19 cellular contexts compared by ENCODE assay signal in the genomic region with DNA sequence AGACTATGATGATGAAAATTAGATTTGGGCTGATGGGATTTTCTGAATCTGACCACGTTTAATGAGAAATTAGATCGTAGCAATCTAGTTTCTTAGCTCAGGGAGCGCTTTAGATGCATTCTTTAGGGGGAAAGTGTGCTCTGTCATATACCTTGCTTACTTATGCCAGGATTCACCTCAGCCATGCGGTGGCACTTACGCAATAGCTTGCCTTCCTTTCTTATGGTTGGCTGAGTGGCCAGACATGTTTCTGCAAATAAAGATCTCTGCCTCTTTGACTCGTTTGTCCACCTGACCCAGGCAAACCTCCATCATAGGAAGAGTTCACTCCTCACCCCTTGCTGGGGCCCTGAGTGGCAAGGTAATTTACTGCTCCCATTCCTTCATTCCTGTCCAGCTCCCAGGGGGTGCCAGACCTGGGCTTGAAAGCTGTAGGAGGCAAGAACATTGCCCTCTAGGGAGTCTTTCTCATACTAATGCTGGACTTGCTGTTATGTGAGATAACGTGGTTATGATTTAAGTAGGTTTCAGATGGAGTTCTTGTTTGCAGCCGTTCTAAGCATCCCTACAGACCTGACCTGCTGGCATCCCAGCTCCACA.
"Had no signal": no experiment of that assay in that cellular context is flagged by ENCODE, and none has a peak within 500 bp of the region (broad histone marks: within the 10 kb centered on the region; RNA-seq: fewer than 3 reads in every experiment).

No MANE protein-coding gene starts in this region.

- H3K27ac Mint-ChIP-seq: activated B cell treated with CpG ODN at 0.5 μM for 24 hours; nephron; stimulated activated naive B cell treated with anti-CD40 and anti-IgM and Interleukin-4, amounts not matched to agents 10 μg/mL and 1 μg/mL and 100 μg/mL, for 72 hours had no signal

- H3K4me1 Mint-ChIP-seq: activated B cell treated with CpG ODN at 0.5 μM for 24 hours had no signal

- ATAC-seq: activated T-cell treated with anti-CD3 and anti-CD28 coated beads, Interleukin-2, amount 50 U/mL, for 4 hours; stimulated activated naive B cell treated with anti-CD40 and anti-IgM and Interleukin-4, amounts not matched to agents 10 μg/mL and 1 μg/mL and 100 μg/mL, for 72 hours had no signal

- H3K27me3 ChIP-seq: esophagus squamous epithelium, thyroid gland, uterus had no signal

- DNase-seq: activated B cell treated with CpG ODN at 0.5 μM for 24 hours; activated CD4-positive, alpha-beta T cell treated with anti-CD3 and anti-CD28 coated beads, Interleukin-2, amount 50 U/mL, for 4 hours; activated effector memory CD4-positive, alpha-beta T cell treated with Interleukin-2 at 50 U/mL for 16 hours; activated naive CD4-positive, alpha-beta T cell treated with anti-CD3 and anti-CD28 coated beads, Interleukin-2, amount 50 U/mL, for 16 hours; activated T-cell treated with anti-CD3 and anti-CD28 coated beads, Interleukin-2, amount 50 U/mL, for 4 hours; esophagus squamous epithelium; foreskin fibroblast; glutamatergic neuron; hypothalamus; kidney; left ventricle myocardium inferior; nucleus accumbens; posterior cingulate gyrus; stimulated activated CD4-positive, alpha-beta T cell treated with anti-CD3 and anti-CD28 coated beads, Interleukin-15, amount 100 ng/mL, for 24 hours; stimulated activated CD4-positive, alpha-beta T cell treated with anti-CD3 and anti-CD28 coated beads, Interleukin-4, amount 100 ng/mL, for 1 hour; stimulated activated naive B cell treated with anti-CD40 and anti-IgM and Interleukin-4, amounts not matched to agents 10 μg/mL and 1 μg/mL and 100 μg/mL, for 72 hours; thyroid gland; uterus had no signal

- H3K9me3 ChIP-seq: esophagus squamous epithelium, left ventricle myocardium inferior, thyroid gland, uterus had no signal

- H3K36me3 Mint-ChIP-seq: stimulated activated naive B cell treated with anti-CD40 and anti-IgM and Interleukin-4, amounts not matched to agents 10 μg/mL and 1 μg/mL and 100 μg/mL, for 72 hours had no signal

- H3K27ac ChIP-seq: esophagus squamous epithelium, left ventricle myocardium inferior, thyroid gland, uterus had no signal

- H3K4me3 Mint-ChIP-seq: activated B cell treated with CpG ODN at 0.5 μM for 24 hours; activated T-cell treated with anti-CD3 and anti-CD28 coated beads, Interleukin-2, amount 50 U/mL, for 4 hours; nephron; stimulated activated naive B cell treated with anti-CD40 and anti-IgM and Interleukin-4, amounts not matched to agents 10 μg/mL and 1 μg/mL and 100 μg/mL, for 72 hours had no signal

- H3K36me3 ChIP-seq: esophagus squamous epithelium, left ventricle myocardium inferior, thyroid gland, uterus had no signal

- H3K4me1 ChIP-seq: left ventricle myocardium inferior, thyroid gland, uterus had no signal

- H3K4me3 ChIP-seq: esophagus squamous epithelium, left ventricle myocardium inferior, thyroid gland, uterus had no signal

- H3K27me3 Mint-ChIP-seq: activated B cell treated with CpG ODN at 0.5 μM for 24 hours; stimulated activated naive B cell treated with anti-CD40 and anti-IgM and Interleukin-4, amounts not matched to agents 10 μg/mL and 1 μg/mL and 100 μg/mL, for 72 hours had no signal
